29 cellular contexts compared by ENCODE assay signal in the genomic region with DNA sequence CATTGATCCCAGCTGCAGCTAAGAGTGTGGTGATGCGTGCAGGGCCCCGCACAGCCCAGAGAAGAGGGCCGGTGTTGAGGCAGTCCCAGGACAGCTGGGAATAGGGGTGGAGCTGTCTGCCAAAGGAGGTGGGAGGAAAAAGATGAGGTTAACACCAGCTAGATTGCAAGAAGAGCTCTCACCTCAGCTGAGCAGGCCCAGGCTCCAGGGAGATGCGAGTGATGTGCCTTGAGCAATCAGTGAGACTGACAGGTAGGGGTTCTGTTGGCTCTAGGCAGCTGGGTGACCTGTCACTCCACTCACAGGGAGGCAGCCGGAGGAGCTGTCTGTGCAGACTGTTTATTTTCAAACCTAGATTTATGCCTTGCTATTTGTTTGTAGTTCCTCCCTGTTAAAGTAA.
"Had no signal": no experiment of that assay in that cellular context is flagged by ENCODE, and none has a peak within 500 bp of the region (broad histone marks: within the 10 kb centered on the region; RNA-seq: fewer than 3 reads in every experiment).

No MANE protein-coding gene starts in this region.

- H3K4me3 Mint-ChIP-seq: activated CD4-positive, alpha-beta memory T cell treated with anti-CD3 and anti-CD28 coated beads for 36 hours; activated CD4-positive, alpha-beta T cell treated with anti-CD3 and anti-CD28 coated beads, Interleukin-2, amount 10 ng/mL, durations not matched to agents 24 days and 14 days; activated naive CD4-positive, alpha-beta T cell treated with anti-CD3 and anti-CD28 coated beads, Interleukin-2, amount 10 ng/mL, durations not matched to agents 7 days and 5 days; activated naive CD8-positive, alpha-beta T cell treated with anti-CD3 and anti-CD28 coated beads, Interleukin-2, amount 50 U/mL, for 24 hours; activated T-cell treated with anti-CD3 and anti-CD28 coated beads, Interleukin-2, amount 50 U/mL, for 24 hours; effector memory CD8-positive, alpha-beta T cell; immature natural killer cell; stimulated activated effector memory CD8-positive, alpha-beta T cell treated with anti-CD3 and anti-CD28 coated beads, Interleukin-12 subunit alpha, Interleukin-12 subunit beta, amount 100 ng/mL, for 72 hours; stimulated activated naive CD8-positive, alpha-beta T cell treated with anti-CD3 and anti-CD28 coated beads, Interleukin-15, Interleukin-2, amounts not matched to agents 100 ng/mL and 50 ng/mL, for 24 hours; T-helper 17 cell; type B pancreatic cell had no signal

- H3K9me3 ChIP-seq: heart left ventricle, lower lobe of right lung, mucosa of descending colon, sigmoid colon, vagina had no signal

- H3K4me1 ChIP-seq: heart left ventricle, lower lobe of right lung, vagina had no signal

- H3K27ac Mint-ChIP-seq: activated CD4-positive, alpha-beta memory T cell treated with anti-CD3 and anti-CD28 coated beads for 36 hours; activated CD4-positive, alpha-beta T cell treated with anti-CD3 and anti-CD28 coated beads, Interleukin-2, amount 10 ng/mL, durations not matched to agents 24 days and 14 days; activated naive CD4-positive, alpha-beta T cell treated with anti-CD3 and anti-CD28 coated beads, Interleukin-2, amount 10 ng/mL, durations not matched to agents 7 days and 5 days; activated naive CD8-positive, alpha-beta T cell treated with anti-CD3 and anti-CD28 coated beads, Interleukin-2, amount 50 U/mL, for 24 hours; activated T-cell treated with anti-CD3 and anti-CD28 coated beads, Interleukin-2, amount 50 U/mL, for 24 hours; effector memory CD8-positive, alpha-beta T cell; stimulated activated effector memory CD8-positive, alpha-beta T cell treated with anti-CD3 and anti-CD28 coated beads, Interleukin-12 subunit alpha, Interleukin-12 subunit beta, amount 100 ng/mL, for 72 hours; stimulated activated naive CD8-positive, alpha-beta T cell treated with anti-CD3 and anti-CD28 coated beads, Interleukin-15, Interleukin-2, amounts not matched to agents 100 ng/mL and 50 ng/mL, for 24 hours; T-helper 17 cell; type B pancreatic cell had no signal

- H3K27me3 Mint-ChIP-seq: activated CD4-positive, alpha-beta memory T cell treated with anti-CD3 and anti-CD28 coated beads for 36 hours; activated CD4-positive, alpha-beta T cell treated with anti-CD3 and anti-CD28 coated beads, Interleukin-2, amount 10 ng/mL, durations not matched to agents 24 days and 14 days; activated naive CD4-positive, alpha-beta T cell treated with anti-CD3 and anti-CD28 coated beads, Interleukin-2, amount 10 ng/mL, durations not matched to agents 7 days and 5 days; activated T-cell treated with anti-CD3 and anti-CD28 coated beads, Interleukin-2, amount 50 U/mL, for 24 hours had no signal

- H3K27ac ChIP-seq: heart left ventricle, lower lobe of right lung, sigmoid colon, vagina had no signal

- DNase-seq: activated CD4-positive, alpha-beta memory T cell treated with anti-CD3 and anti-CD28 coated beads for 36 hours; activated CD4-positive, alpha-beta T cell treated with anti-CD3 and anti-CD28 coated beads, Interleukin-2, amount 10 ng/mL, durations not matched to agents 24 days and 14 days; activated CD4-positive, CD25-positive, alpha-beta regulatory T cell treated with anti-CD3 and anti-CD28 coated beads, Interleukin-2, amount 50 U/mL, for 72 hours; activated CD8-positive, alpha-beta memory T cell treated with anti-CD3 and anti-CD28 coated beads, Interleukin-2, amount 50 U/mL, for 4 hours; activated gamma-delta T cell; activated naive CD4-positive, alpha-beta T cell treated with anti-CD3 and anti-CD28 coated beads, Interleukin-2, amount 10 ng/mL, durations not matched to agents 7 days and 5 days; activated naive CD8-positive, alpha-beta T cell treated with anti-CD3 and anti-CD28 coated beads, Interleukin-2, amount 50 U/mL, for 24 hours; activated T-cell treated with anti-CD3 and anti-CD28 coated beads, Interleukin-2, amount 50 U/mL, for 24 hours; amygdala; caudate nucleus; cortex of kidney; effector memory CD8-positive, alpha-beta T cell; foreskin fibroblast; heart left ventricle; hypothalamus; immature natural killer cell; lower lobe of right lung; mesenchymal stem cell; mucosa of descending colon; sigmoid colon; small intestine; stimulated activated CD4-positive, alpha-beta T cell treated with anti-CD3 and anti-CD28 coated beads, Interleukin-4, amount 100 ng/mL, for 24 hours; T-helper 17 cell; T1000 had no signal

- H3K9me3 Mint-ChIP-seq: activated CD4-positive, alpha-beta memory T cell treated with anti-CD3 and anti-CD28 coated beads for 36 hours; activated CD4-positive, alpha-beta T cell treated with anti-CD3 and anti-CD28 coated beads, Interleukin-2, amount 10 ng/mL, durations not matched to agents 24 days and 14 days; activated naive CD4-positive, alpha-beta T cell treated with anti-CD3 and anti-CD28 coated beads, Interleukin-2, amount 10 ng/mL, durations not matched to agents 7 days and 5 days; activated naive CD8-positive, alpha-beta T cell treated with anti-CD3 and anti-CD28 coated beads, Interleukin-2, amount 50 U/mL, for 24 hours; activated T-cell treated with anti-CD3 and anti-CD28 coated beads, Interleukin-2, amount 50 U/mL, for 24 hours; immature natural killer cell; stimulated activated effector memory CD8-positive, alpha-beta T cell treated with anti-CD3 and anti-CD28 coated beads, Interleukin-12 subunit alpha, Interleukin-12 subunit beta, amount 100 ng/mL, for 72 hours; stimulated activated naive CD8-positive, alpha-beta T cell treated with anti-CD3 and anti-CD28 coated beads, Interleukin-15, Interleukin-2, amounts not matched to agents 100 ng/mL and 50 ng/mL, for 24 hours; type B pancreatic cell had no signal

- ATAC-seq: activated naive CD8-positive, alpha-beta T cell treated with anti-CD3 and anti-CD28 coated beads, Interleukin-2, amount 50 U/mL, for 24 hours; effector memory CD8-positive, alpha-beta T cell; heart left ventricle; left lobe of liver; lower lobe of right lung; mucosa of descending colon; stimulated activated effector memory CD8-positive, alpha-beta T cell treated with anti-CD3 and anti-CD28 coated beads, Interleukin-12 subunit alpha, Interleukin-12 subunit beta, amount 100 ng/mL, for 72 hours; T-helper 17 cell had no signal

- H3K4me3 ChIP-seq: heart left ventricle, lower lobe of right lung, mucosa of descending colon, sigmoid colon, vagina had no signal

- H3K36me3 Mint-ChIP-seq: activated CD4-positive, alpha-beta memory T cell treated with anti-CD3 and anti-CD28 coated beads for 36 hours; activated naive CD4-positive, alpha-beta T cell treated with anti-CD3 and anti-CD28 coated beads, Interleukin-2, amount 10 ng/mL, durations not matched to agents 7 days and 5 days; immature natural killer cell; stimulated activated effector memory CD8-positive, alpha-beta T cell treated with anti-CD3 and anti-CD28 coated beads, Interleukin-12 subunit alpha, Interleukin-12 subunit beta, amount 100 ng/mL, for 72 hours; type B pancreatic cell had no signal

- H3K27me3 ChIP-seq: sigmoid colon, vagina had no signal

- H3K4me1 Mint-ChIP-seq: activated CD4-positive, alpha-beta T cell treated with anti-CD3 and anti-CD28 coated beads, Interleukin-2, amount 10 ng/mL, durations not matched to agents 24 days and 14 days; activated naive CD4-positive, alpha-beta T cell treated with anti-CD3 and anti-CD28 coated beads, Interleukin-2, amount 10 ng/mL, durations not matched to agents 7 days and 5 days; activated naive CD8-positive, alpha-beta T cell treated with anti-CD3 and anti-CD28 coated beads, Interleukin-2, amount 50 U/mL, for 24 hours; immature natural killer cell; stimulated activated effector memory CD8-positive, alpha-beta T cell treated with anti-CD3 and anti-CD28 coated beads, Interleukin-12 subunit alpha, Interleukin-12 subunit beta, amount 100 ng/mL, for 72 hours; T-helper 17 cell had no signal

- H3K36me3 ChIP-seq: heart left ventricle, lower lobe of right lung, sigmoid colon, vagina had no signal
